8 cellular contexts compared by ENCODE assay signal in the genomic region with DNA sequence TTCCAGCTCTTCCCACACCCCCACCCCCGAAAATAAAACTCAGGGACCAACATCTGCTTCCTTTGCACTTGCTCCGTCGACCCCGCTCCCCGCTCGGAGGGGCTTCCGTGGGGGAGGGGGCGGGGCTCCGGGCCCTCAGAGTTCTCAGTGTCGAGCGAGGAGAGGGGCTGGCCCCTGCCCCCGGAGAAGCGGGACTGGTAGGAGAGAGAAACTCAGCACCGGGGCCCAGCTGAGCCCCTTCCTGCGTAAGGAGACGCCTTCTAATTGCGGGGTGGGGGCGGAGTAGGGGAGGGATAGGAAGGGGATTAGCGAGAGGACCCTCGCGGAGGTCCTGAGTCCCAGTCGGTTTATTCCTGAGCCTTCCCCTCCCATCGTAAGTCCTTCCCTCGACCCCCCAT. TPM values are rescaled to one million over a fixed set of nuclear protein-coding genes. Genes with fewer than 3 reads are reported as not detected.
DNase-seq lines count a peak whose midpoint lies in the region; ATAC-seq and TF ChIP-seq lines count a peak whose summit lies in the region.

No MANE protein-coding gene starts in this region.

- POLR2A ChIA-PET in activated B cell treated with CpG ODN at 0.5 μM for 24 hours (lab: Charles Lee) (interaction anchor here (0.5 to 1.6 kb wide), 9 partner anchors 9 to 354 kb away, joined by 3 to 11 read pairs (median 4); a partner anchor contains a TSS), OCI-LY7 (lab: Charles Lee) (no interaction called here)

- peaks cover 33% of the 10 kb centered on the region for H3K4me1 Mint-ChIP-seq in activated B cell treated with CpG ODN at 0.5 μM for 24 hours

- H4K20me1 ChIP-seq in OCI-LY7 (ENCODE audit: insufficient read depth, low read length): no peaks in the 10 kb centered on the region

- no peaks in the 10 kb centered on the region for H3K79me2 ChIP-seq in OCI-LY7 (ENCODE audit: insufficient read depth, low read depth, low read length)

- no peaks in the 10 kb centered on the region for H3K9me3 Mint-ChIP-seq in activated B cell treated with CpG ODN at 0.5 μM for 24 hours

- DNase-seq in GM13977 (ENCODE audit: low spot score): peak; percentile 64
- DNase-seq in activated B cell treated with CpG ODN at 0.5 μM for 24 hours: no peak
- DNase-seq in gastrocnemius medialis: no peak
- no peak for DNase-seq in GM19240 (ENCODE audit: insufficient read length, low spot score)
- no peak for DNase-seq in kidney tubule cell (ENCODE audit: low spot score)
- DNase-seq in NCI-H187 treated with DMSO at 0.1 percent for 48 hours (lab: John Stamatoyannopoulos, UW): no peak
- DNase-seq in OCI-LY7 (ENCODE audit: low spot score): no peak

- H3K4me3 Mint-ChIP-seq in activated B cell treated with CpG ODN at 0.5 μM for 24 hours: peak overlapping the region; percentile 85

- H3K4me1 ChIP-seq in gastrocnemius medialis (peaks cover 0 to 5% of the 10 kb centered on the region in 2 donors), OCI-LY7 (ENCODE audit: insufficient read depth, low read length, poor library complexity, severe bottlenecking) (peaks cover 13% of the 10 kb centered on the region)

- CTCF ChIA-PET in activated B cell treated with CpG ODN at 0.5 μM for 24 hours (lab: Charles Lee): no interaction called here
- CTCF ChIA-PET in OCI-LY7 (lab: Charles Lee; ENCODE audit: unreplicated experiment): no interaction called here

- ATAC-seq in activated B cell treated with CpG ODN at 0.5 μM for 24 hours (ENCODE audit: low read depth): peak; percentile 12
- no peak for ATAC-seq in gastrocnemius medialis

- TF ChIP-seq CTCF in GM13977 (IDR thresholded peaks at IDR 0.05; ENCODE audit: extremely low read depth, insufficient read depth, missing control alignments) (no peak), activated B cell treated with CpG ODN at 0.5 μM for 24 hours (IDR thresholded peaks at IDR 0.05) (no peak), gastrocnemius medialis (IDR thresholded peaks at IDR 0.05 in 4 of 5, conservative IDR thresholded peaks at IDR 0.05 in 1 of 5) (no peak), OCI-LY7 (conservative IDR thresholded peaks at IDR 0.05; ENCODE audit: low read length) (no peak)

- H3K4me2 ChIP-seq in OCI-LY7 (ENCODE audit: low read length): no peak overlapping the region

- H3K9me3 ChIP-seq in gastrocnemius medialis: no peaks in the 10 kb centered on the region
- H3K9me3 ChIP-seq in OCI-LY7 (ENCODE audit: low read length): no peaks in the 10 kb centered on the region

- in situ Hi-C loops in GM13977 (cut with MboI; ENCODE audit: low pct_unique_long_range_greater_than_20kb, low sequenced_read_pairs, unreplicated experiment) (no loop called here), gastrocnemius medialis (cut with MboI; ENCODE audit: low sequenced_read_pairs in 4 of 4) (no loop called here)

- H3K4me3 ChIP-seq in iPS-11a (ENCODE audit: low read depth, low read length) (peak overlapping the region; percentile 14), gastrocnemius medialis (peak overlapping the region; percentile 41 to 54 (median 50)), OCI-LY7 (ENCODE audit: low read depth, low read length, poor library complexity, severe bottlenecking) (no peak overlapping the region)

- peaks cover 2% of the 10 kb centered on the region for H3K36me3 Mint-ChIP-seq in activated B cell treated with CpG ODN at 0.5 μM for 24 hours (ENCODE audit: low read depth)

- H2AFZ ChIP-seq in OCI-LY7 (ENCODE audit: low read length): no peak overlapping the region

- intact Hi-C loops in activated B cell treated with CpG ODN at 0.5 μM for 24 hours (cut with micrococcal nuclease) (loop anchor here (1.0 kb wide), 1 partner anchor 108 kb away; no protein-coding TSS in a partner anchor), gastrocnemius medialis (cut with DNase I; ENCODE audit: low total_unique reads) (no loop called here), OCI-LY7 (cut with micrococcal nuclease; ENCODE audit: unreplicated experiment) (no loop called here)

- H3K27me3 ChIP-seq in gastrocnemius medialis: peaks cover 24 to 32% (median 30%) of the 10 kb centered on the region in 3 donors

- H3K36me3 ChIP-seq in gastrocnemius medialis (no peaks in the 10 kb centered on the region), OCI-LY7 (ENCODE audit: insufficient read depth, low read length) (no peaks in the 10 kb centered on the region)

- no TSS peak for BruUV-seq in OCI-LY7 (replicated peaks; lab: Mats Ljungman, UMichigan)

- H3K27ac Mint-ChIP-seq in activated B cell treated with CpG ODN at 0.5 μM for 24 hours: peak overlapping the region; percentile 87

- no peaks in the 10 kb centered on the region for H3K9me2 ChIP-seq in OCI-LY7 (ENCODE audit: insufficient read depth, low read length)

- peaks cover 29% of the 10 kb centered on the region for H3K27me3 Mint-ChIP-seq in activated B cell treated with CpG ODN at 0.5 μM for 24 hours

- no peak for TF ChIP-seq POLR2A in gastrocnemius medialis (IDR thresholded peaks at IDR 0.05)

- H3K27ac ChIP-seq in gastrocnemius medialis (no peak overlapping the region), OCI-LY7 (ENCODE audit: low read depth, low read length, poor library complexity, severe bottlenecking) (no peak overlapping the region)

RNA-seq across cellular contexts. Expression of a gene that starts 22.3 kb away (rescaled TPM):
- not detected in 2 replicates for total RNA-seq in activated B cell treated with CpG ODN at 0.5 μM for 24 hours
- total RNA-seq in gastrocnemius medialis: under 1 TPM in 1 of 4 donors, not detected in 3; 0.42 TPM
- not detected in 2 replicates for total RNA-seq in OCI-LY7 (2014; rRNA removed; shearing (Covaris generic))
- total RNA-seq in OCI-LY7 (2022): not detected in 2 replicates

RNA-seq across cellular contexts. Expression of a gene that starts 32.5 kb away (rescaled TPM):
- total RNA-seq in activated B cell treated with CpG ODN at 0.5 μM for 24 hours (0.02 and 0.13 TPM in 2 replicates), gastrocnemius medialis (under 1 TPM in 1 of 4 donors, not detected in 3; 0.04 TPM), OCI-LY7 (2022) (1.5 and 1.7 TPM in 2 replicates)
- 0.05 and 0.35 TPM in 2 replicates for total RNA-seq in OCI-LY7 (2014; rRNA removed; shearing (Covaris generic))

RNA-seq across cellular contexts. Expression of a gene that starts 32.8 kb away (rescaled TPM):
- 42.2 and 49.9 TPM in 2 replicates for total RNA-seq in activated B cell treated with CpG ODN at 0.5 μM for 24 hours
- under 1 TPM in 1 of 4 donors, not detected in 3; 0.68 TPM for total RNA-seq in gastrocnemius medialis
- 2.7 and 2.9 TPM in 2 replicates for total RNA-seq in OCI-LY7 (2014; rRNA removed; shearing (Covaris generic))
- total RNA-seq in OCI-LY7 (2022): 1.7 TPM in 1 of 2 replicates, not detected in the other

RNA-seq across cellular contexts. Expression of a gene that starts 46.5 kb away (rescaled TPM):
- total RNA-seq in activated B cell treated with CpG ODN at 0.5 μM for 24 hours (56.7 and 57.5 TPM in 2 replicates), gastrocnemius medialis (10 to 100 TPM; 42.3 to 87.6 (median 69.2) TPM), OCI-LY7 (2022) (58.7 and 65.5 TPM in 2 replicates)
- 111 and 126 TPM in 2 replicates for total RNA-seq in OCI-LY7 (2014; rRNA removed; shearing (Covaris generic))

Comparison
In these comparisons a context has a peak if more than half of its experiments do, and no peak if none do; other contexts are left out.
1. RNA of a gene that starts 32.8 kb away (total RNA-seq): 42.2 to 49.9 TPM in activated B cell treated with CpG ODN at 0.5 μM for 24 hours; 1.7 to 2.9 TPM in OCI-LY7 and 0.68 TPM in gastrocnemius medialis; every median in the first group is over 10 times any median in the second.